Comparison of ENCODE assay signal across 8 cellular contexts in genomic region chr11:2885017-2885675, GRCh38. TPM values are rescaled to one million over a fixed set of nuclear protein-coding genes. Genes with fewer than 3 reads are reported as not detected.
DNase-seq lines count a peak whose midpoint lies in the region; ATAC-seq and TF ChIP-seq lines count a peak whose summit lies in the region.

No MANE protein-coding gene starts in this region.

- H3K9me3 ChIP-seq in CD8-positive, alpha-beta T cell (ENCODE audit: low read length), result no peaks in the 10 kb centered on the region
- H3K9me3 ChIP-seq in RWPE2 (ENCODE audit: severe bottlenecking) (no peaks in the 10 kb centered on the region), right lobe of liver (no peaks in the 10 kb centered on the region)

- H3K4me3 Mint-ChIP-seq in CD8-positive, alpha-beta T cell, result peak overlapping the region; percentile 93

- CTCF ChIA-PET in CD8-positive, alpha-beta T cell (lab: Charles Lee), result interaction anchor here (1.0 to 13.1 kb wide), 2 partner anchors 10 to 351 kb away, joined by 3 to 492 read pairs; no protein-coding TSS in a partner anchor
- CTCF ChIA-PET in HEK293T (lab: Yijun Ruan, JAX), result interaction anchor here (10.9 kb wide), 1 partner anchor 352 kb away, joined by 146 read pairs; no protein-coding TSS in a partner anchor

- ATAC-seq in CD8-positive, alpha-beta T cell, result peak; percentile 2
- ATAC-seq in RWPE2 (ENCODE audit: low read depth) (peak; percentile 19), right lobe of liver (peak; percentile 28 to 44 (median 40)), omental fat pad (ENCODE audit: low FRiP score) (no peak)

- intact Hi-C loops in CD8-positive, alpha-beta T cell (cut with DNase I, micrococcal nuclease), result loop anchor here (1.0 to 5.0 kb wide), 8 partner anchors 172 to 584 kb away; partner anchors contain the start of genes CARS1 (in 2 of the 2), C11orf21 (in 1 of the 2), CD81 (in 1 of the 2) and KCNQ1 (in 1 of the 2)
- intact Hi-C loops in right lobe of liver (cut with DNase I), result loop anchor here in 1 of 2 donors (5.0 kb wide), 1 partner anchor 353 kb away; no protein-coding TSS in a partner anchor

- H3K36me3 Mint-ChIP-seq in CD8-positive, alpha-beta T cell, result no peaks in the 10 kb centered on the region

- no peaks in the 10 kb centered on the region for H3K9me3 Mint-ChIP-seq in CD8-positive, alpha-beta T cell

- no peaks in the 10 kb centered on the region for H3K36me3 ChIP-seq in CD8-positive, alpha-beta T cell (ENCODE audit: insufficient read depth, low read length)
- H3K36me3 ChIP-seq in RWPE2 (ENCODE audit: low read depth) (no peaks in the 10 kb centered on the region), right lobe of liver (no peaks in the 10 kb centered on the region)

- peak overlapping the region; percentile 89 for H3K4me3 ChIP-seq in CD8-positive, alpha-beta T cell (ENCODE audit: low read depth, low read length)
- peak overlapping the region; percentile 74 for H3K4me3 ChIP-seq in RWPE2 (ENCODE audit: severe bottlenecking)
- peak overlapping the region; percentile 51 to 59 (median 57) for H3K4me3 ChIP-seq in right lobe of liver

- H3K27me3 ChIP-seq in CD8-positive, alpha-beta T cell (ENCODE audit: insufficient read depth, low read length), result no peaks in the 10 kb centered on the region
- H3K27me3 ChIP-seq in RWPE2 (ENCODE audit: insufficient read depth, poor library complexity, severe bottlenecking), result no peaks in the 10 kb centered on the region
- H3K27me3 ChIP-seq in right lobe of liver, result no peaks in the 10 kb centered on the region

- no peak overlapping the region for H3K27ac ChIP-seq in CD8-positive, alpha-beta T cell (ENCODE audit: low read depth, low read length)
- H3K27ac ChIP-seq in RWPE2 (ENCODE audit: poor library complexity, severe bottlenecking), result peak overlapping the region; percentile 15
- H3K27ac ChIP-seq in right lobe of liver, result peak overlapping the region; percentile 31 to 48 (median 41)
- H3K27ac ChIP-seq in substantia nigra (ENCODE audit: low read depth, low read length, poor library complexity, severe bottlenecking), result peak overlapping the region; percentile 92

- POLR2A ChIA-PET in CD8-positive, alpha-beta T cell (lab: Charles Lee), result interaction anchor here (4.6 kb wide), 1 partner anchor 353 kb away, joined by 31 read pairs; no protein-coding TSS in a partner anchor
- POLR2A ChIA-PET in HEK293T (lab: Yijun Ruan, JAX), result interaction anchor here (1.0 to 1.7 kb wide), 3 partner anchors 185 to 352 kb away, joined by 5 to 7 read pairs (median 7); partner anchors contain the start of gene KCNQ1OT1

- TF ChIP-seq CTCF in CD8-positive, alpha-beta T cell (IDR thresholded peaks at IDR 0.05), result no peak
- TF ChIP-seq CTCF in RWPE2 (IDR thresholded peaks at IDR 0.05; ENCODE audit: poor library complexity, severe bottlenecking) (peak; percentile 55), right lobe of liver (IDR thresholded peaks at IDR 0.05) (peak; percentile 16 to 34 (median 23)), omental fat pad (IDR thresholded peaks at IDR 0.05) (no peak)

- peak overlapping the region; percentile 60 for H3K27ac Mint-ChIP-seq in CD8-positive, alpha-beta T cell

- peaks cover 19% of the 10 kb centered on the region for H3K4me1 Mint-ChIP-seq in CD8-positive, alpha-beta T cell (ENCODE audit: low read depth)

- no peak for TF ChIP-seq POLR2A in right lobe of liver (IDR thresholded peaks at IDR 0.05)

- H3K27me3 Mint-ChIP-seq in CD8-positive, alpha-beta T cell (ENCODE audit: low read depth), result no peaks in the 10 kb centered on the region

- 4% methylated on average over 23 of the region's 80 CpGs for WGBS in right lobe of liver (ENCODE audit: insufficient coverage, low coverage, low lambda C conversion rate, missing lambda C conversion rate)

- peaks cover 16% of the 10 kb centered on the region for H3K4me1 ChIP-seq in CD8-positive, alpha-beta T cell (ENCODE audit: insufficient read depth, low read length)
- H3K4me1 ChIP-seq in RWPE2 (ENCODE audit: insufficient read depth, poor library complexity, severe bottlenecking) (peaks cover under 1% of the 10 kb centered on the region), right lobe of liver (peaks cover 0 to 3% (median 0%) of the 10 kb centered on the region in 4 donors)

- peak in 2 of 7 experiments; percentile 31 for DNase-seq in CD8-positive, alpha-beta T cell
- DNase-seq in HEK293T (ENCODE audit: extremely low spot score), result peak; percentile 48
- DNase-seq in RWPE2 (ENCODE audit: low spot score), result no peak
- DNase-seq in dermis blood vessel endothelial cell, result peak; percentile 51
- DNase-seq in right lobe of liver, result peak in 2 of 3 donors; percentile 63 to 69
- DNase-seq in substantia nigra (lab: John Stamatoyannopoulos, UW), result peak in 35 of 49 donors; percentile 33 to 81 (median 57)
- DNase-seq in omental fat pad (ENCODE audit: low spot score), result no peak
- DNase-seq in NCI-H774 (lab: John Stamatoyannopoulos, UW), result no peak

TF ChIP-seq in HEK293T, 16 proteins besides CTCF, POLR2A, EP300 and RAD21:
- TF ChIP-seq PKNOX1 (IDR thresholded peaks at IDR 0.05), result no peak
- TF ChIP-seq FOXM1 (IDR thresholded peaks at IDR 0.05; ENCODE audit: borderline replicate concordance), result no peak
- peak; percentile 90 for TF ChIP-seq L3MBTL2 (conservative IDR thresholded peaks at IDR 0.05)
- no peak for TF ChIP-seq HDGF (IDR thresholded peaks at IDR 0.05; ENCODE audit: borderline replicate concordance)
- no peak for TF ChIP-seq SP1 (IDR thresholded peaks at IDR 0.05)

RNA-seq across cellular contexts. Expression of gene CDKN1C, which starts 0.4 kb away (rescaled TPM):
- total RNA-seq in CD8-positive, alpha-beta T cell, result 1 to 10 TPM; 2.5 to 3.6 TPM
- total RNA-seq in dermis blood vessel endothelial cell (37.2 and 53.8 TPM in 2 replicates), right lobe of liver (1 to 10 TPM; 2.2 to 8.0 (median 3.6) TPM), omental fat pad (100 to 1,000 TPM; 111 to 314 (median 138) TPM)

RNA-seq across cellular contexts. Expression of gene PHLDA2, which starts 44.1 kb away (rescaled TPM):
- 1 to 10 TPM in 1 of 2 experiments, under 1 TPM in 1; 0.61 to 1.6 TPM for total RNA-seq in CD8-positive, alpha-beta T cell
- 0.51 and 1.5 TPM in 2 replicates for total RNA-seq in dermis blood vessel endothelial cell
- total RNA-seq in right lobe of liver, result 10 to 100 TPM in 2 of 6 experiments, 1 to 10 TPM in 1, under 1 TPM in 2, not detected in 1; 0.51 to 12.7 (median 5.9) TPM
- total RNA-seq in omental fat pad, result 10 to 100 TPM in 1 of 4 donors, 1 to 10 TPM in 2, not detected in 1; 3.8 to 10.2 (median 7.1) TPM

Comparison
In these comparisons a context has a peak if more than half of its experiments do, and no peak if none do; other contexts are left out.
1. DNase-seq: peak in HEK293T (single experiment), dermis blood vessel endothelial cell (single experiment), right lobe of liver (2 of 3) and substantia nigra (35 of 49); none in RWPE2 (single experiment), omental fat pad (single experiment) and NCI-H774 (single experiment).
2. CTCF ChIP-seq: peak in RWPE2 (single experiment) and right lobe of liver (4 of 4); none in CD8-positive, alpha-beta T cell (single experiment) and omental fat pad (0 of 3).
3. Peak in every context shown above with its lines, with median percentiles within 50 percentile points of each other: H3K4me3 ChIP-seq.